1 cellular context compared by ENCODE assay signal in genomic region chr12:54261817-54262402, GRCh38.
A peak's percentile ranks its signal among the peaks of the same experiment; 100 is the strongest.
TF ChIP-seq lines count a peak whose summit lies in the region.

No MANE protein-coding gene starts in this region.

TF ChIP-seq in GM12878, 131 proteins besides CTCF, POLR2A, EP300 and RAD21:
- no peak for TF ChIP-seq ZZZ3 (IDR thresholded peaks at IDR 0.05; ENCODE audit: control insufficient read depth, insufficient read length, low read depth)
- peak; percentile 44; the same call in 1 of the 2 replicates for TF ChIP-seq SPI1 (IDR thresholded peaks at IDR 0.05; ENCODE audit: borderline replicate concordance, insufficient read depth, low read depth, low read length)
